7 cellular contexts compared by ENCODE assay signal in genomic region chr11:2991477-2992233, GRCh38. TPM values are rescaled to one million over a fixed set of nuclear protein-coding genes. Genes with fewer than 3 reads are reported as not detected.
DNase-seq lines count a peak whose midpoint lies in the region; ATAC-seq and TF ChIP-seq lines count a peak whose summit lies in the region.

No MANE protein-coding gene starts in this region.

- intact Hi-C loops in activated CD4-positive, alpha-beta T cell treated with anti-CD3 and anti-CD28 coated beads, Interleukin-2, amount 10 ng/mL, durations not matched to agents 24 days and 14 days (cut with micrococcal nuclease): loop anchor here (1.0 to 5.0 kb wide), 4 partner anchors 23 to 99 kb away; partner anchors contain the start of gene CARS1

- peak overlapping the region; percentile 98 for H3K4me3 Mint-ChIP-seq in activated CD4-positive, alpha-beta T cell treated with anti-CD3 and anti-CD28 coated beads, Interleukin-2, amount 10 ng/mL, durations not matched to agents 24 days and 14 days
- peak overlapping the region; percentile 98 for H3K4me3 Mint-ChIP-seq in nephron progenitor cell

- peaks cover 33% of the 10 kb centered on the region for H3K4me1 Mint-ChIP-seq in activated CD4-positive, alpha-beta T cell treated with anti-CD3 and anti-CD28 coated beads, Interleukin-2, amount 10 ng/mL, durations not matched to agents 24 days and 14 days
- H3K4me1 Mint-ChIP-seq in nephron progenitor cell: peaks cover 49% of the 10 kb centered on the region

- peak overlapping the region; percentile 85 for H3K27ac ChIP-seq in HL-60 (replicated peaks)

- DNase-seq in GDM1 (lab: John Stamatoyannopoulos, UW): peak; percentile 62
- peak in 1 of 2 experiments; percentile 62 for DNase-seq in HL-60 (ENCODE audit: low read depth in 1 of 2, low spot score in 1 of 2)
- no peak for DNase-seq in activated CD4-positive, alpha-beta T cell treated with anti-CD3 and anti-CD28 coated beads, Interleukin-2, amount 10 ng/mL, durations not matched to agents 24 days and 14 days
- DNase-seq in fibroblast of peridontal ligament (ENCODE audit: extremely low read depth): peak; percentile 32
- no peak for DNase-seq in nephron progenitor cell
- no peak for DNase-seq in putamen (ENCODE audit: low spot score)

- no peaks in the 10 kb centered on the region for H3K27me3 Mint-ChIP-seq in activated CD4-positive, alpha-beta T cell treated with anti-CD3 and anti-CD28 coated beads, Interleukin-2, amount 10 ng/mL, durations not matched to agents 24 days and 14 days
- peaks cover 3% of the 10 kb centered on the region for H3K27me3 Mint-ChIP-seq in nephron progenitor cell (ENCODE audit: low read depth, poor library complexity)

- H3K36me3 Mint-ChIP-seq in activated CD4-positive, alpha-beta T cell treated with anti-CD3 and anti-CD28 coated beads, Interleukin-2, amount 10 ng/mL, durations not matched to agents 24 days and 14 days (ENCODE audit: low read depth): peaks cover 36% of the 10 kb centered on the region
- H3K36me3 Mint-ChIP-seq in nephron progenitor cell (ENCODE audit: low read depth): peaks cover 15% of the 10 kb centered on the region

- H3K4me3 ChIP-seq in HL-60 (replicated peaks; ENCODE audit: insufficient read depth, low read length): peak overlapping the region; percentile 81

- no peaks in the 10 kb centered on the region for H3K27me3 ChIP-seq in HL-60 (ENCODE audit: insufficient read depth, poor library complexity, severe bottlenecking)

- peak overlapping the region; percentile 99 for H3K27ac Mint-ChIP-seq in activated CD4-positive, alpha-beta T cell treated with anti-CD3 and anti-CD28 coated beads, Interleukin-2, amount 10 ng/mL, durations not matched to agents 24 days and 14 days
- peak overlapping the region; percentile 99 for H3K27ac Mint-ChIP-seq in nephron progenitor cell

- peak; percentile 37 for ATAC-seq in GM21423 (IDR thresholded peaks at IDR 0.05; ENCODE audit: unreplicated experiment)

- TF ChIP-seq CTCF in HL-60 (IDR thresholded peaks at IDR 0.05; ENCODE audit: insufficient read depth, low read length) (no peak), nephron progenitor cell (IDR thresholded peaks at IDR 0.05) (no peak)

- no peaks in the 10 kb centered on the region for H3K9me3 Mint-ChIP-seq in activated CD4-positive, alpha-beta T cell treated with anti-CD3 and anti-CD28 coated beads, Interleukin-2, amount 10 ng/mL, durations not matched to agents 24 days and 14 days
- H3K9me3 Mint-ChIP-seq in nephron progenitor cell: no peaks in the 10 kb centered on the region

RNA-seq across cellular contexts. Expression of gene NAP1L4, which starts 0.5 kb away (rescaled TPM):
- 263 and 272 TPM in 2 replicates for total RNA-seq in activated CD4-positive, alpha-beta T cell treated with anti-CD3 and anti-CD28 coated beads, Interleukin-2, amount 10 ng/mL, durations not matched to agents 24 days and 14 days

Comparison
In these comparisons a context has a peak if more than half of its experiments do, and no peak if none do; other contexts are left out.
1. DNase-seq: peak in GDM1 (single experiment) and fibroblast of peridontal ligament (single experiment); none in activated CD4-positive, alpha-beta T cell treated with anti-CD3 and anti-CD28 coated beads, Interleukin-2, amount 10 ng/mL, durations not matched to agents 24 days and 14 days (single experiment), nephron progenitor cell (single experiment) and putamen (single experiment).